In the genomic region with DNA sequence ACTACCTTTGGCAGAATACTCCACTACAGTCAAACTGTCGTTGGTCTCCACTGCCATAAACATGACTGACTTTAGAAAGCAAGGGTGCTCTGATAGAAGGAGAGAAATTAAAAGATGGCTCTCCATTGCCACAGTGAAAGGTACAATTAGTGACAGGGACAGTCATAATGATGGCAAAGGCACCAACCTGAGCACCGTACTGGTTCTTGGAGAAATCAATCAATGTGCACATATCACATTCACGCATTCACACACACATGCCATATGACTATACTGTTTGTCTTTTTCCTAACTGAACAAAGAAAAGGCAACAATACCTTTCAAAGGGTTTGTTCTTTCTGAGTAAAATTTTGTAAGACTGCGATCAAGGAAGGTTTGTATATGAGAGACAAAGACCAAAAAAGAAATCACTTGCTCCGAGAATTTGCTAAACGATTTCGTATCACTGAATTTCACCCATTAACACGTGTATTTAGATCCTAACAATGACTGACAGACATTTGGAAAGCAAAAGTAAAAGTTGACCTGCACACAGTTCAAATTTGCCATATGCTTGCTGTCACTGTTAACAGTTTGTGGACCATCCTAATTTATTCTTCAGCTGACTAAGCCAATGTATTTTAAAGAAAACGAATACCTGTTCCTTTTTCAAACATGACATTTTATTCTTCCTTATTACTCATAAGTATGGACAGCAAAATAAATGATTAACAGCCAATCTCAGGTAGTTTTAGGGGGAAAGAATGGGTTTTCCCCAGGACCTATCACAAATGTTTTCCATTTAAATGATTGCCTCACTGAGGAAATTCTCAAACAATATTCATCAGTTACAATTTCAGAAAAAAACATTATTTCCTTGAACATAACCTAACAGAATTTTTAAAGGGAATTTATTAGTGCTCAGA, we compare ENCODE assay signal across 23 cellular contexts.
DNase-seq lines count a peak whose midpoint lies in the region; ATAC-seq and TF ChIP-seq lines count a peak whose summit lies in the region.
"Had no signal": no experiment of that assay in that cellular context is flagged by ENCODE, and none has a peak within 500 bp of the region (broad histone marks: within the 10 kb centered on the region; RNA-seq: fewer than 3 reads in every experiment).

No MANE protein-coding gene starts in this region.

- no peaks in the 10 kb centered on the region for H3K4me1 ChIP-seq in foreskin keratinocyte
- H3K4me1 ChIP-seq: gastrocnemius medialis, SJCRH30 had no signal

- DNase-seq in OCI-M1 (lab: John Stamatoyannopoulos, UW) = peak; percentile 10
- peak; percentile 69 for DNase-seq in kidney tubule cell (ENCODE audit: low spot score)
- DNase-seq in amygdala (lab: John Stamatoyannopoulos, UW) = no peak
- DNase-seq in CD4-positive, alpha-beta T cell = no peak
- DNase-seq in foreskin keratinocyte = no peak
- DNase-seq in NCI-H2107 (lab: John Stamatoyannopoulos, UW) = no peak
- DNase-seq: activated CD4-positive, alpha-beta T cell treated with anti-CD3 and anti-CD28 coated beads, Interleukin-2, amount 10 ng/mL, durations not matched to agents 7 days and 5 days; activated naive CD4-positive, alpha-beta T cell treated with anti-CD3 and anti-CD28 coated beads for 36 hours; effector CD4-positive, alpha-beta T cell; gastrocnemius medialis; GOT3; kidney glomerular epithelial cell; mesenchymal stem cell; naive B cell; NCI-H2171; NCI-H526 treated with DMSO at 0.1 percent for 48 hours; right cardiac atrium; SJCRH30; stimulated activated CD4-positive, alpha-beta T cell treated with anti-CD3 and anti-CD28 coated beads, Interleukin-12 subunit alpha, Interleukin-12 subunit beta, amount 100 ng/mL, for 4 hours; substantia nigra had no signal

- no peak overlapping the region for H3K27ac Mint-ChIP-seq in CD4-positive, alpha-beta T cell
- H3K27ac Mint-ChIP-seq: activated CD4-positive, alpha-beta T cell treated with anti-CD3 and anti-CD28 coated beads, Interleukin-2, amount 10 ng/mL, durations not matched to agents 7 days and 5 days; activated naive CD4-positive, alpha-beta T cell treated with anti-CD3 and anti-CD28 coated beads for 36 hours had no signal

- H3K9me3 Mint-ChIP-seq in CD4-positive, alpha-beta T cell = peaks cover 2% of the 10 kb centered on the region

- no peak overlapping the region for H3K4me3 Mint-ChIP-seq in CD4-positive, alpha-beta T cell
- H3K4me3 Mint-ChIP-seq: activated CD4-positive, alpha-beta T cell treated with anti-CD3 and anti-CD28 coated beads, Interleukin-2, amount 10 ng/mL, durations not matched to agents 7 days and 5 days; activated naive CD4-positive, alpha-beta T cell treated with anti-CD3 and anti-CD28 coated beads for 36 hours; naive B cell had no signal

- intact Hi-C loops in CD4-positive, alpha-beta T cell (cut with DNase I, micrococcal nuclease) = no loop called here

- no peaks in the 10 kb centered on the region for H3K36me3 Mint-ChIP-seq in CD4-positive, alpha-beta T cell (ENCODE audit: low read depth)

- no peak for TF ChIP-seq CTCF in CD4-positive, alpha-beta T cell (IDR thresholded peaks at IDR 0.05)
- no peak for TF ChIP-seq CTCF in foreskin keratinocyte (conservative IDR thresholded peaks at IDR 0.05)

- H3K27me3 Mint-ChIP-seq in CD4-positive, alpha-beta T cell = no peaks in the 10 kb centered on the region
- H3K27me3 Mint-ChIP-seq: activated CD4-positive, alpha-beta T cell treated with anti-CD3 and anti-CD28 coated beads, Interleukin-2, amount 10 ng/mL, durations not matched to agents 7 days and 5 days; naive B cell had no signal

- peaks cover 5% of the 10 kb centered on the region for H3K9me3 ChIP-seq in CD4-positive, alpha-beta T cell (ENCODE audit: control insufficient read depth, low read length)

- ATAC-seq in GM18867 (IDR thresholded peaks at IDR 0.05; ENCODE audit: unreplicated experiment) (peak; percentile 57), GM21423 (IDR thresholded peaks at IDR 0.05; ENCODE audit: unreplicated experiment) (peak; percentile 63), foreskin keratinocyte (no peak)
- no peak for ATAC-seq in CD4-positive, alpha-beta T cell (ENCODE audit: poor library complexity)
- ATAC-seq: gastrocnemius medialis, Panc1, right cardiac atrium had no signal

- CTCF ChIA-PET in CD4-positive, alpha-beta T cell (lab: Charles Lee) = no interaction called here

- POLR2A ChIA-PET in CD4-positive, alpha-beta T cell (lab: Charles Lee) = no interaction called here

- H3K4me1 Mint-ChIP-seq in CD4-positive, alpha-beta T cell (ENCODE audit: low read depth) = no peaks in the 10 kb centered on the region
- H3K4me1 Mint-ChIP-seq: activated CD4-positive, alpha-beta T cell treated with anti-CD3 and anti-CD28 coated beads, Interleukin-2, amount 10 ng/mL, durations not matched to agents 7 days and 5 days; naive B cell had no signal

- H3K27ac ChIP-seq in CD4-positive, alpha-beta T cell (ENCODE audit: low read depth, low read length) = no peak overlapping the region
- no peak overlapping the region for H3K27ac ChIP-seq in foreskin keratinocyte
- H3K27ac ChIP-seq: gastrocnemius medialis, SJCRH30 had no signal

- no peaks in the 10 kb centered on the region for H3K27me3 ChIP-seq in CD4-positive, alpha-beta T cell (ENCODE audit: control insufficient read depth, insufficient read depth, low read length)
- no peaks in the 10 kb centered on the region for H3K27me3 ChIP-seq in foreskin keratinocyte
- H3K27me3 ChIP-seq: gastrocnemius medialis, SJCRH30 had no signal

Comparison
In these comparisons a context has a peak if more than half of its experiments do, and no peak if none do; other contexts are left out.
1. ATAC-seq: peak in GM18867 (single experiment) and GM21423 (single experiment); none in CD4-positive, alpha-beta T cell (single experiment) and foreskin keratinocyte (single experiment).
2. DNase-seq: peak in OCI-M1 (single experiment) and kidney tubule cell (single experiment); none in amygdala (0 of 56), CD4-positive, alpha-beta T cell (0 of 10), foreskin keratinocyte (0 of 2) and NCI-H2107 (single experiment).